Comparison of ENCODE assay signal across 20 cellular contexts in the genomic region with DNA sequence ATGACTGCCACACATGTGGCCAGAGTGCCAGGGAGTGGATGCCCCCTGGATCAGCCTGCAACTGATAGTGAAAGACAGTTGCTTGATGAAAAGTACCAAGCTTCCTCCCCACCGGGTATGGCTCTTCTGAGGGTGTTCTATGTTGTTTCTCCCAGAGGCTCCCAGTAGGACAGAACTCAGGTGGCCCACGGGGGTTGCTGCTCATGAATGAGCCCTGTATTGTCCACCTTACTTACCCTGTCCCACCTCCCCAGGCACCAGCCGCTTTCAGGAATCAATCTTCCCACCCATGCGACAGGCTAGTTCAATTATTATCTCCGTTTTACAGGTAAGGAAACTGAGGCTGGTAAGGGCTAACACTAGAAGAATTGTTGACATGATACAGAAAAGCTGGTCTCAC.
"Had no signal": no experiment of that assay in that cellular context is flagged by ENCODE, and none has a peak within 500 bp of the region (broad histone marks: within the 10 kb centered on the region; RNA-seq: fewer than 3 reads in every experiment).

No MANE protein-coding gene starts in this region.

- H3K9me3 ChIP-seq: SK-N-SH had no signal

- H3K9me2 ChIP-seq: SK-N-SH had no signal

- H3K9ac ChIP-seq: SK-N-SH had no signal

- DNase-seq: IMR-90, KG1, MM.1S, NCI-H1092 treated with DMSO at 0.1 percent for 48 hours, NCI-H1436, NCI-H187, NCI-H2029, NCI-H2081 treated with DMSO at 0.1 percent for 48 hours, NCI-H2171, NCI-H226, NCI-H446, NCI-H510A, NCI-H524 treated with DMSO at 0.1 percent for 48 hours, NCI-H69, NCI-H774, SHP77, SK-N-SH had no signal

- H3K4me2 ChIP-seq: SK-N-SH had no signal

- ATAC-seq: HepG2, Panc1, PC-3 had no signal
